Comparison of ENCODE assay signal across 33 cellular contexts in the genomic region with DNA sequence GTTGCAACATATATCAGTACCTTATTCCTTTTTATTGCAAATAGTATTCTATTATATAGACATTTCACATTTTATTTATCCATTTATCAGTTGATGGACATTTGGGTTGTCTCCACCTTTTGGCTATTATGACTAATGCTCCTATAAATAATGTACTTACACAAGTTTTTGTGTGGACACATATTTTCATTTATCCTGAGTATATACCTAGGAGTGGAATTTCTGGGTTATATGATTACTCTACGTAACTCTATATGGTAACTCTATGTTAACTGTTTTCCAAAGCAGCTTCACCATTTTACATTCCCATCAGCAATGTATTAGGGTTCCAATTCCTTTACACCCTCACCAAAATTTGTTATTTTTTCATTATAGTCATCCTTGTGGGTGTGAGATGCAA.
DNase-seq lines count a peak whose midpoint lies in the region; ATAC-seq, FAIRE-seq and TF ChIP-seq lines count a peak whose summit lies in the region.
"Had no signal": no experiment of that assay in that cellular context is flagged by ENCODE, and none has a peak within 500 bp of the region (broad histone marks: within the 10 kb centered on the region; RNA-seq: fewer than 3 reads in every experiment).

No MANE protein-coding gene starts in this region.

- no peaks in the 10 kb centered on the region for H3F3A ChIP-seq in PC-3 (ENCODE audit: low read length, unreplicated experiment)

- no peak for TF ChIP-seq POLR2A in K562 (conservative IDR thresholded peaks at IDR 0.05)

- no peaks in the 10 kb centered on the region for H4K20me1 ChIP-seq in PC-3 (ENCODE audit: low read length)
- H4K20me1 ChIP-seq in K562 (replicated peaks; ENCODE audit: control insufficient read depth, insufficient read depth, low read length): no peaks in the 10 kb centered on the region
- H4K20me1 ChIP-seq: BLaER1; BLaER1 treated with 17β-estradiol and CSF1 and Interleukin-3, amounts not matched to agents 10 nM and 100 nM had no signal

- peaks cover 9% of the 10 kb centered on the region for H3K36me3 Mint-ChIP-seq in T-helper 17 cell (ENCODE audit: low read depth)

- no peaks in the 10 kb centered on the region for H3K27me3 ChIP-seq in PC-3 (ENCODE audit: low read length)
- H3K27me3 ChIP-seq in K562 (ENCODE audit: control insufficient read depth in 2 of 2, insufficient read depth in 2 of 2, low read length in 2 of 2): peaks cover 0 to 3% of the 10 kb centered on the region in 2 experiments; a peak in 1 of 5 replicates
- H3K27me3 ChIP-seq: BE2C; BLaER1; BLaER1 treated with 17β-estradiol and CSF1 and Interleukin-3, amounts not matched to agents 10 nM and 100 nM had no signal

- peak overlapping the region; percentile 31; the same call in 1 of the 2 replicates for H3K4me2 ChIP-seq in PC-3 (ENCODE audit: low read length)
- H3K4me2 ChIP-seq in K562 (ENCODE audit: insufficient read depth, low read length): no peak overlapping the region
- H3K4me2 ChIP-seq: A549; BLaER1; BLaER1 treated with 17β-estradiol and CSF1 and Interleukin-3, amounts not matched to agents 10 nM and 100 nM had no signal

- H3K4me3 ChIP-seq in PC-3 (ENCODE audit: low read length): no peak overlapping the region
- no peak overlapping the region for H3K4me3 ChIP-seq in K562
- H3K4me3 ChIP-seq: A549; BLaER1; BLaER1 treated with 17β-estradiol and CSF1 and Interleukin-3, amounts not matched to agents 10 nM and 100 nM had no signal

- no peak for FAIRE-seq in K562 (lab: Jason Lieb, UNC)
- no peak for FAIRE-seq in D721Med (lab: Jason Lieb, UNC)
- FAIRE-seq: A549 had no signal

- H3K4me3 Mint-ChIP-seq in T-helper 17 cell: no peak overlapping the region
- H3K4me3 Mint-ChIP-seq: B cell; CD14-positive monocyte; CD4-positive, alpha-beta memory T cell; CD4-positive, alpha-beta T cell; CD4-positive, CD25-positive, alpha-beta regulatory T cell; CD8-positive, alpha-beta memory T cell; CD8-positive, alpha-beta T cell had no signal

- no TSS peak for BruUV-seq in PC-3 (replicated peaks; lab: Mats Ljungman, UMichigan)
- no TSS peak for BruUV-seq in K562 (replicated peaks; lab: Mats Ljungman, UMichigan)

- WGBS in K562 (ENCODE audit: insufficient coverage, low coverage, missing lambda C conversion rate): 0% methylated on average over 1 of the region's 1 CpG

- H3K36me3 ChIP-seq in PC-3 (ENCODE audit: low read depth, low read length) (no peaks in the 10 kb centered on the region), K562 (ENCODE audit: control insufficient read depth, insufficient read depth, low read length) (no peaks in the 10 kb centered on the region)
- H3K36me3 ChIP-seq: BE2C had no signal

- in situ Hi-C loops in K562 (cut with MboI): no loop called here

- H3K27ac ChIP-seq in PC-3 (ENCODE audit: low read length) (peak overlapping the region; percentile 66), K562 (ENCODE audit: extremely low read depth, low read depth, low read length) (no peak overlapping the region)
- H3K27ac ChIP-seq: 22Rv1; A549; BLaER1; BLaER1 treated with 17β-estradiol and CSF1 and Interleukin-3, amounts not matched to agents 10 nM and 100 nM; C4-2B had no signal

- TF ChIP-seq EP300 in K562 (IDR thresholded peaks at IDR 0.05; ENCODE audit: low read length): no peak

- intact Hi-C loops in PC-3 (cut with micrococcal nuclease): no loop called here
- intact Hi-C loops in K562 (cut with micrococcal nuclease): no loop called here

- peaks cover 1% of the 10 kb centered on the region for H3K4me1 Mint-ChIP-seq in T-helper 17 cell
- H3K4me1 Mint-ChIP-seq: B cell; CD14-positive monocyte; CD8-positive, alpha-beta memory T cell had no signal

- peak; percentile 70 for ATAC-seq in PC-3
- ATAC-seq in T-helper 17 cell: no peak
- ATAC-seq in K562: no peak
- ATAC-seq: A549; CD8-positive, alpha-beta T cell had no signal

- no peaks in the 10 kb centered on the region for H3K9me3 ChIP-seq in PC-3 (ENCODE audit: low read length)
- H3K9me3 ChIP-seq in T-helper 17 cell (ENCODE audit: control insufficient read depth, low read length, poor library complexity, severe bottlenecking): no peaks in the 10 kb centered on the region
- no peaks in the 10 kb centered on the region for H3K9me3 ChIP-seq in K562 (replicated peaks; ENCODE audit: control insufficient read depth, insufficient read depth, low read depth, low read length)
- H3K9me3 ChIP-seq: A549; BE2C; BLaER1; BLaER1 treated with 17β-estradiol and CSF1 and Interleukin-3, amounts not matched to agents 10 nM and 100 nM; Caco-2 had no signal

- H3K27me3 Mint-ChIP-seq in T-helper 17 cell: no peaks in the 10 kb centered on the region
- H3K27me3 Mint-ChIP-seq: B cell; CD4-positive, alpha-beta memory T cell; CD4-positive, alpha-beta T cell; CD4-positive, CD25-positive, alpha-beta regulatory T cell; CD8-positive, alpha-beta memory T cell had no signal

- no peaks in the 10 kb centered on the region for H3K9me1 ChIP-seq in K562 (ENCODE audit: control insufficient read depth, insufficient read depth, low read length)

- no peaks in the 10 kb centered on the region for H3K9me2 ChIP-seq in PC-3 (replicated peaks; ENCODE audit: low read length)

- no peak overlapping the region for H3K9ac ChIP-seq in PC-3 (ENCODE audit: low read length)
- H3K9ac ChIP-seq in K562 (ENCODE audit: insufficient read depth in 1 of 2, low read depth in 2 of 2, low read length in 2 of 2): no peak overlapping the region
- H3K9ac ChIP-seq: BLaER1; BLaER1 treated with 17β-estradiol and CSF1 and Interleukin-3, amounts not matched to agents 10 nM and 100 nM had no signal

- DNase-seq in PC-3 (peak; percentile 69), T-helper 17 cell (no peak), K562 (ENCODE audit: extremely low read depth in 1 of 4, low spot score in 3 of 4) (no peak), GM20000 (ENCODE audit: low spot score) (no peak), A172 (ENCODE audit: low spot score) (no peak), D721Med (ENCODE audit: insufficient read length, low spot score) (no peak)
- DNase-seq: 8988T; ACHN; AML-193; BE2C; C1 segment of cervical spinal cord; Caco-2; Calu3; CD4-positive, alpha-beta memory T cell; CD4-positive, alpha-beta T cell; CD4-positive, CD25-positive, alpha-beta regulatory T cell; CD8-positive, alpha-beta memory T cell; CD8-positive, alpha-beta T cell; COR-L47; DMS 273 treated with DMSO at 0.1 percent for 48 hours; DMS153; DMS53; DMS79; DMS79 treated with DMSO at 0.1 percent for 48 hours; DND-41; EL had no signal

- TF ChIP-seq CTCF in PC-3 (conservative IDR thresholded peaks at IDR 0.05; ENCODE audit: low read depth, low read length) (no peak), K562 (IDR thresholded peaks at IDR 0.05 in 2 of 3, conservative IDR thresholded peaks at IDR 0.05 in 1 of 3; ENCODE audit: insufficient read depth in 2 of 3, low read depth in 1 of 3, low read length in 3 of 3) (no peak), GM20000 (IDR thresholded peaks at IDR 0.05; ENCODE audit: extremely low read depth, missing control alignments) (no peak), D721Med (IDR thresholded peaks at IDR 0.05; ENCODE audit: insufficient read depth, missing control alignments) (no peak)

- H3K79me2 ChIP-seq in PC-3 (ENCODE audit: low read length): no peaks in the 10 kb centered on the region
- no peaks in the 10 kb centered on the region for H3K79me2 ChIP-seq in K562 (ENCODE audit: control insufficient read depth, insufficient read depth, low read length)

- CTCF ChIA-PET in PC-3 (lab: Charles Lee) (no interaction called here), K562 (lab: Yijun Ruan, JAX; ENCODE audit: low intra/inter-chr PET ratio) (no interaction called here)

- H2AFZ ChIP-seq in PC-3 (ENCODE audit: low read length) (no peak overlapping the region), K562 (ENCODE audit: low read depth, low read length) (no peak overlapping the region)

- TF ChIP-seq RAD21 in K562 (CRISPR knock-in tag; conservative IDR thresholded peaks at IDR 0.05 in 1 of 2, IDR thresholded peaks at IDR 0.05 in 1 of 2): no peak

- H3K4me1 ChIP-seq in PC-3 (ENCODE audit: insufficient read depth, low read length) (peaks cover 33% of the 10 kb centered on the region), K562 (replicated peaks in 1 of 2; ENCODE audit: control insufficient read depth in 2 of 2, insufficient read depth in 2 of 2, low read length in 2 of 2) (no peaks in the 10 kb centered on the region)
- H3K4me1 ChIP-seq: A549; BE2C; BLaER1; BLaER1 treated with 17β-estradiol and CSF1 and Interleukin-3, amounts not matched to agents 10 nM and 100 nM; Caco-2 had no signal

- peak overlapping the region; percentile 43 for H3K27ac Mint-ChIP-seq in T-helper 17 cell
- H3K27ac Mint-ChIP-seq: B cell; CD14-positive monocyte; CD4-positive, alpha-beta T cell had no signal

- POLR2A ChIA-PET in PC-3 (lab: Charles Lee; ENCODE audit: unreplicated experiment) (no interaction called here), K562 (lab: Yijun Ruan, JAX) (no interaction called here)

TF ChIP-seq in K562, 482 proteins besides CTCF, POLR2A, EP300 and RAD21 (continues in another document):
- TF ChIP-seq ZNF311 (CRISPR knock-in tag; IDR thresholded peaks at IDR 0.05) (no peak), ZKSCAN8 (CRISPR knock-in tag; IDR thresholded peaks at IDR 0.05) (no peak), ETS2 (tag; IDR thresholded peaks at IDR 0.05; ENCODE audit: borderline replicate concordance, poor library complexity, severe bottlenecking) (no peak), ZSCAN32 (CRISPR knock-in tag; IDR thresholded peaks at IDR 0.05) (no peak)
- TF ChIP-seq, protein P1, sequence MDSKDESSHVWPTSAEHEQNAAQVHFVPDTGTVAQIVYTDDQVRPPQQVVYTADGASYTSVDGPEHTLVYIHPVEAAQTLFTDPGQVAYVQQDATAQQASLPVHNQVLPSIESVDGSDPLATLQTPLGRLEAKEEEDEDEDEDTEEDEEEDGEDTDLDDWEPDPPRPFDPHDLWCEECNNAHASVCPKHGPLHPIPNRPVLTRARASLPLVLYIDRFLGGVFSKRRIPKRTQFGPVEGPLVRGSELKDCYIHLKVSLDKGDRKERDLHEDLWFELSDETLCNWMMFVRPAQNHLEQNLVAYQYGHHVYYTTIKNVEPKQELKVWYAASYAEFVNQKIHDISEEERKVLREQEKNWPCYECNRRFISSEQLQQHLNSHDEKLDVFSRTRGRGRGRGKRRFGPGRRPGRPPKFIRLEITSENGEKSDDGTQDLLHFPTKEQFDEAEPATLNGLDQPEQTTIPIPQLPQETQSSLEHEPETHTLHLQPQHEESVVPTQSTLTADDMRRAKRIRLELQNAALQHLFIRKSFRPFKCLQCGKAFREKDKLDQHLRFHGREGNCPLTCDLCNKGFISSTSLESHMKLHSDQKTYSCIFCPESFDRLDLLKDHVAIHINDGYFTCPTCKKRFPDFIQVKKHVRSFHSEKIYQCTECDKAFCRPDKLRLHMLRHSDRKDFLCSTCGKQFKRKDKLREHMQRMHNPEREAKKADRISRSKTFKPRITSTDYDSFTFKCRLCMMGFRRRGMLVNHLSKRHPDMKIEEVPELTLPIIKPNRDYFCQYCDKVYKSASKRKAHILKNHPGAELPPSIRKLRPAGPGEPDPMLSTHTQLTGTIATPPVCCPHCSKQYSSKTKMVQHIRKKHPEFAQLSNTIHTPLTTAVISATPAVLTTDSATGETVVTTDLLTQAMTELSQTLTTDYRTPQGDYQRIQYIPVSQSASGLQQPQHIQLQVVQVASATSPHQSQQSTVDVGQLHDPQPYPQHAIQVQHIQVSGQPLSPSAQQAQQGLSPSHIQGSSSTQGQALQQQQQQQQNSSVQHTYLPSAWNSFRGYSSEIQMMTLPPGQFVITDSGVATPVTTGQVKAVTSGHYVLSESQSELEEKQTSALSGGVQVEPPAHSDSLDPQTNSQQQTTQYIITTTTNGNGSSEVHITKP (IDR thresholded peaks at IDR 0.05; ENCODE audit: partially characterized antibody): no peak
